10 cellular contexts compared by ENCODE assay signal in genomic region chr14:103361868-103362267, GRCh38. TPM values are rescaled to one million over a fixed set of nuclear protein-coding genes. Genes with fewer than 3 reads are reported as not detected.
DNase-seq lines count a peak whose midpoint lies in the region; ATAC-seq and TF ChIP-seq lines count a peak whose summit lies in the region.
"Had no signal": no experiment of that assay in that cellular context is flagged by ENCODE, and none has a peak within 500 bp of the region (broad histone marks: within the 10 kb centered on the region; RNA-seq: fewer than 3 reads in every experiment).

No MANE protein-coding gene starts in this region.

- no peak overlapping the region for H2AFZ ChIP-seq in ACC112 (ENCODE audit: low read length, unreplicated experiment)

- DNase-seq in HFFc6 (peak; percentile 94), glomerular endothelial cell (ENCODE audit: extremely low read depth, low read depth, low spot score) (peak; percentile 88), NCI-H1417 treated with DMSO at 0.1 percent for 48 hours (lab: John Stamatoyannopoulos, UW) (no peak), aorta (no peak)
- DNase-seq in activated CD4-positive, alpha-beta memory T cell treated with anti-CD3 and anti-CD28 coated beads for 36 hours, result peak; percentile 28
- DNase-seq in stimulated activated CD4-positive, alpha-beta T cell treated with anti-CD3 and anti-CD28 coated beads, Interleukin-4, amount 100 ng/mL, for 1 hour, result no peak
- DNase-seq: DMS79 treated with DMSO at 0.1 percent for 48 hours, pancreas had no signal

- H3K27me3 ChIP-seq in ACC112 (ENCODE audit: insufficient read depth, low read length) (no peaks in the 10 kb centered on the region), aorta (ENCODE audit: control insufficient read depth in 1 of 2, insufficient read depth in 2 of 2, low read length in 1 of 2) (no peaks in the 10 kb centered on the region)
- H3K27me3 ChIP-seq: pancreas had no signal

- intact Hi-C loops in activated CD4-positive, alpha-beta memory T cell treated with anti-CD3 and anti-CD28 coated beads for 36 hours (cut with micrococcal nuclease), result no loop called here
- intact Hi-C loops in aorta (cut with DNase I), result no loop called here

- POLR2A ChIA-PET in activated CD4-positive, alpha-beta memory T cell treated with anti-CD3 and anti-CD28 coated beads for 36 hours (lab: Charles Lee), result no interaction called here

- H3K4me3 Mint-ChIP-seq in HFFc6, result peak overlapping the region; percentile 56
- no peak overlapping the region for H3K4me3 Mint-ChIP-seq in activated CD4-positive, alpha-beta memory T cell treated with anti-CD3 and anti-CD28 coated beads for 36 hours

- no peaks in the 10 kb centered on the region for H3K36me3 ChIP-seq in ACC112 (ENCODE audit: insufficient read depth, low read length)
- H3K36me3 ChIP-seq in aorta (ENCODE audit: control insufficient read depth in 1 of 2, insufficient read depth in 2 of 2, low read length in 1 of 2), result no peaks in the 10 kb centered on the region
- H3K36me3 ChIP-seq: pancreas had no signal

- H3K27ac Mint-ChIP-seq in HFFc6, result peak overlapping the region; percentile 89
- H3K27ac Mint-ChIP-seq in activated CD4-positive, alpha-beta memory T cell treated with anti-CD3 and anti-CD28 coated beads for 36 hours, result peak overlapping the region; percentile 4

- H3K27ac ChIP-seq in ACC112 (ENCODE audit: low read depth, low read length) (peak overlapping the region; percentile 87), aorta (ENCODE audit: low read depth in 1 of 2, low read length in 2 of 2) (no peak overlapping the region)
- H3K27ac ChIP-seq: pancreas had no signal

- H3K4me3 ChIP-seq in ACC112 (ENCODE audit: low read depth, low read length) (no peak overlapping the region), aorta (ENCODE audit: low read length in 2 of 2) (no peak overlapping the region)
- H3K4me3 ChIP-seq: pancreas had no signal

- H3K27me3 Mint-ChIP-seq in HFFc6 (ENCODE audit: insufficient read depth), result no peaks in the 10 kb centered on the region; the same call in 1 of the 2 replicates
- peaks cover 6% of the 10 kb centered on the region for H3K27me3 Mint-ChIP-seq in activated CD4-positive, alpha-beta memory T cell treated with anti-CD3 and anti-CD28 coated beads for 36 hours

- ATAC-seq in GM19455 (IDR thresholded peaks at IDR 0.05; ENCODE audit: unreplicated experiment) (no peak), aorta (ENCODE audit: low FRiP score) (no peak)

- CTCF ChIA-PET in activated CD4-positive, alpha-beta memory T cell treated with anti-CD3 and anti-CD28 coated beads for 36 hours (lab: Charles Lee), result interaction anchor here (1.1 kb wide), 2 partner anchors 12 to 30 kb away, joined by 3 read pairs; no protein-coding TSS in a partner anchor

- peaks cover 2% of the 10 kb centered on the region for H3K9me3 ChIP-seq in aorta (ENCODE audit: control insufficient read depth, low read length)
- H3K9me3 ChIP-seq: pancreas had no signal

- 85 to 86% methylated on average over 5 of the region's 5 CpGs for WGBS in aorta, 2 donors

- peaks cover 12% of the 10 kb centered on the region for H3K4me1 ChIP-seq in ACC112 (ENCODE audit: control insufficient read depth, insufficient read depth, low read length, unreplicated experiment)
- H3K4me1 ChIP-seq in aorta (ENCODE audit: control insufficient read depth in 1 of 2, insufficient read depth in 2 of 2, low read length in 2 of 2), result no peaks in the 10 kb centered on the region
- H3K4me1 ChIP-seq: pancreas had no signal

- H3K36me3 Mint-ChIP-seq in HFFc6 (ENCODE audit: low read depth), result peaks cover 33% of the 10 kb centered on the region
- peaks cover 8% of the 10 kb centered on the region for H3K36me3 Mint-ChIP-seq in activated CD4-positive, alpha-beta memory T cell treated with anti-CD3 and anti-CD28 coated beads for 36 hours

- H3K4me1 Mint-ChIP-seq in HFFc6 (ENCODE audit: low read depth), result peaks cover 40% of the 10 kb centered on the region
- H3K4me1 Mint-ChIP-seq in activated CD4-positive, alpha-beta memory T cell treated with anti-CD3 and anti-CD28 coated beads for 36 hours (ENCODE audit: low read depth), result peaks cover 3% of the 10 kb centered on the region

- H3K79me2 ChIP-seq in ACC112 (ENCODE audit: control insufficient read depth, insufficient read depth, low read length, unreplicated experiment), result no peaks in the 10 kb centered on the region

- TF ChIP-seq CTCF in HFFc6 (IDR thresholded peaks at IDR 0.05), result 0 out of 2 replicates have a peak, but pooled peaks have one; percentile 9

- H3K9me3 Mint-ChIP-seq in HFFc6, result peaks cover 25% of the 10 kb centered on the region
- peaks cover 21% of the 10 kb centered on the region for H3K9me3 Mint-ChIP-seq in activated CD4-positive, alpha-beta memory T cell treated with anti-CD3 and anti-CD28 coated beads for 36 hours

RNA-seq across cellular contexts. Expression of gene MARK3, which starts 23.3 kb away (rescaled TPM):
- 10 to 100 TPM; 57.4 to 71.8 (median 65.7) TPM for total RNA-seq in HFFc6 (2021; fragmentation: NEBNext Ultra II Directional; extraction: Animal tissue kit (Norgen Biotek cat#: 25700))
- total RNA-seq in activated CD4-positive, alpha-beta memory T cell treated with anti-CD3 and anti-CD28 coated beads for 36 hours, result 10 to 100 TPM; 63.4 to 69.1 TPM
- 65.5 and 75.7 TPM in 2 replicates for total RNA-seq in glomerular endothelial cell
- total RNA-seq in aorta, result 100 to 1,000 TPM in 1 of 2 donors, 10 to 100 TPM in 1; 77.3 to 121 TPM
- polyA plus RNA-seq in aorta, result 10 to 100 TPM; 21.7 to 94.6 TPM

RNA-seq across cellular contexts. Expression of gene EIF5, which starts 27.8 kb away (rescaled TPM):
- total RNA-seq in HFFc6 (2021; fragmentation: NEBNext Ultra II Directional; extraction: Animal tissue kit (Norgen Biotek cat#: 25700)), result 100 to 1,000 TPM; 181 to 217 (median 203) TPM
- total RNA-seq in activated CD4-positive, alpha-beta memory T cell treated with anti-CD3 and anti-CD28 coated beads for 36 hours, result 100 to 1,000 TPM; 192 to 196 TPM
- total RNA-seq in glomerular endothelial cell (126 and 181 TPM in 2 replicates), aorta (100 to 1,000 TPM; 202 to 218 TPM)
- 100 to 1,000 TPM in 1 of 2 donors, 10 to 100 TPM in 1; 93.1 to 139 TPM for polyA plus RNA-seq in aorta

Comparison
In these comparisons a context has a peak if more than half of its experiments do, and no peak if none do; other contexts are left out.
1. DNase-seq: peak in HFFc6 (single experiment), activated CD4-positive, alpha-beta memory T cell treated with anti-CD3 and anti-CD28 coated beads for 36 hours (single experiment) and glomerular endothelial cell (single experiment); none in NCI-H1417 treated with DMSO at 0.1 percent for 48 hours (single experiment), stimulated activated CD4-positive, alpha-beta T cell treated with anti-CD3 and anti-CD28 coated beads, Interleukin-4, amount 100 ng/mL, for 1 hour (single experiment) and aorta (0 of 2).